ENCODE assay signal across 1 cellular context in the genomic region with DNA sequence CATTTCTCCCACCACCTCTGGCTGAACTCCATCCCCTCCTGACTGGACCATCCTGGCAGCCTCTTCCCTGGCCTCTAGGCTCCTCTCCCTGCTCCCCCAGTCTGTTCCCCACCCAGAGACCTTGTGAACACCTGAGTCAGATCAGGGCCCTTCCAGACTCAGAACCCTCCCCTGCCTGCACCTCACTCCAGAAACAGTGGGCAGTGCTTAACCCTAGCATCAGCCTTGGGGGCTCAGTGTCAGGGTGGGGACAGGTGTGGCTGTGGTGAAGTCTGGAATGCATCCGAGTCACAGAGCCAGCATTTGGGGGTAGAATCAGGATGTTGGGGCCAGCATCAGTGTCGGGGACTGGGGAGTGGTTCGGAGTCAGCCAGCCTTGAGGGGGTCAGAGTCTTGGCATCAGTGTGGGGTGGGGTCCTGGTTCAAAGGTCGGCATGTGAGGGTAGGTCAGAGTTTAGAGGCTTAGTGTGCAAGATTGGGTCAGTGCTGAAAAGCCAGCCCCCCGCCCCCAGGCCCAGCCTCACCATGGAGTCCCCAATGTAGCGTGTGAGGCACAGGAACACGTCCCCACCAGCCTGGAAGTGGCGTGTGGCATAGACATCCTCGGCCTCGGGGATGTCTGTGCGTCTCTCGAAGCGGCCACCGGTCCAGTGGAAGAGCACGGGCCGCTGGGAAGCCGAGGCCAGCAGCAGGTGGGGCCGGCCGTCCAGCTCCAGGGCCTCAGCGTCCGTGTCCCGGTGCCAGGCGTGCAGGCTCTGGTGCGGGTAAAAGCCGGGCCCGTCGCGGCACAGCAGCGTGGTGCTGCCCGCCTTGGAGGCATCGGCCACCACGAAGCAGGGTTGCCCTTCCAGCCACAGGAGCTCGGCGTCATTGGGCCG.
TF ChIP-seq lines count a peak whose summit lies in the region.

No MANE protein-coding gene starts in this region.

TF ChIP-seq in IMR-90, 13 proteins besides CTCF, POLR2A, EP300 and RAD21 (continued from another document):
- TF ChIP-seq, protein P1, sequence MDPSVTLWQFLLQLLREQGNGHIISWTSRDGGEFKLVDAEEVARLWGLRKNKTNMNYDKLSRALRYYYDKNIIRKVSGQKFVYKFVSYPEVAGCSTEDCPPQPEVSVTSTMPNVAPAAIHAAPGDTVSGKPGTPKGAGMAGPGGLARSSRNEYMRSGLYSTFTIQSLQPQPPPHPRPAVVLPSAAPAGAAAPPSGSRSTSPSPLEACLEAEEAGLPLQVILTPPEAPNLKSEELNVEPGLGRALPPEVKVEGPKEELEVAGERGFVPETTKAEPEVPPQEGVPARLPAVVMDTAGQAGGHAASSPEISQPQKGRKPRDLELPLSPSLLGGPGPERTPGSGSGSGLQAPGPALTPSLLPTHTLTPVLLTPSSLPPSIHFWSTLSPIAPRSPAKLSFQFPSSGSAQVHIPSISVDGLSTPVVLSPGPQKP (IDR thresholded peaks at IDR 0.05; ENCODE audit: borderline replicate concordance, low read depth, low read length) = no peak
- TF ChIP-seq BHLHE40 (IDR thresholded peaks at IDR 0.05; ENCODE audit: low read depth, low read length) (no peak), CEBPB (IDR thresholded peaks at IDR 0.05; ENCODE audit: low read depth, low read length) (no peak), FOS (IDR thresholded peaks at IDR 0.05; ENCODE audit: low read depth, low read length) (no peak), RCOR1 (IDR thresholded peaks at IDR 0.05; ENCODE audit: insufficient replicate concordance, low read length) (no peak), MXI1 (IDR thresholded peaks at IDR 0.05; ENCODE audit: borderline replicate concordance, low read depth, low read length) (no peak), MAZ (IDR thresholded peaks at IDR 0.05; ENCODE audit: borderline replicate concordance, low read depth, low read length) (no peak), CHD1 (IDR thresholded peaks at IDR 0.05; ENCODE audit: low read depth, low read length) (no peak), SMC3 (IDR thresholded peaks at IDR 0.05; ENCODE audit: low read depth, low read length) (no peak)
- TF ChIP-seq, protein P2, sequence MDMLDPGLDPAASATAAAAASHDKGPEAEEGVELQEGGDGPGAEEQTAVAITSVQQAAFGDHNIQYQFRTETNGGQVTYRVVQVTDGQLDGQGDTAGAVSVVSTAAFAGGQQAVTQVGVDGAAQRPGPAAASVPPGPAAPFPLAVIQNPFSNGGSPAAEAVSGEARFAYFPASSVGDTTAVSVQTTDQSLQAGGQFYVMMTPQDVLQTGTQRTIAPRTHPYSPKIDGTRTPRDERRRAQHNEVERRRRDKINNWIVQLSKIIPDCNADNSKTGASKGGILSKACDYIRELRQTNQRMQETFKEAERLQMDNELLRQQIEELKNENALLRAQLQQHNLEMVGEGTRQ (IDR thresholded peaks at IDR 0.05; ENCODE audit: low read depth, low read length) = no peak
